ENCODE assay signal across 32 cellular contexts in the genomic region with DNA sequence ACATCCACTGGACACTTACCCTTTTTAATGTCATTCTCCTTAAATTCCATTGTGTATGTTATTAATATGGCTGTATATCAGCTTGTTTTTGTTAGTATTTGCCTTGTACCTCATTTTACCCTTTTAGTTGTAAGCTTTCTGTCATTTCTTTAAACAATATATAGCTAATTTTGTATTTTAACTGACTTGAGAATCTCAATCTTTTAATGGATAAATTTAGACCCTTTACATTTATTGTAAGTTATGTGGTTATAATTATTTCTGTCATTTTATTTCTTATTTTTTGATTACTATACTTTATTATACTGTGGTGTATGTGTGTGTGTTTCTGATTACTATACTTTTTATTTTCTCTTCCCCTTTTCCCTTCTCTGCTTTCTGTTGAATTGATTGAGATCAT.
A peak's percentile ranks its signal among the peaks of the same experiment; 100 is the strongest.
DNase-seq lines count a peak whose midpoint lies in the region; ATAC-seq, FAIRE-seq and TF ChIP-seq lines count a peak whose summit lies in the region.
"Had no signal": no experiment of that assay in that cellular context is flagged by ENCODE, and none has a peak within 500 bp of the region (broad histone marks: within the 10 kb centered on the region; RNA-seq: fewer than 3 reads in every experiment).

No MANE protein-coding gene starts in this region.

- FAIRE-seq in K562 (lab: Jason Lieb, UNC), result no peak
- FAIRE-seq: A549, D721Med had no signal

- H3K9me1 ChIP-seq in K562 (ENCODE audit: control insufficient read depth, insufficient read depth, low read length), result no peaks in the 10 kb centered on the region

- DNase-seq in K562 (ENCODE audit: extremely low read depth in 1 of 4, low spot score in 3 of 4) (no peak), chondrocyte (ENCODE audit: low spot score) (no peak)
- DNase-seq: 8988T; ACHN; AML-193; BE2C; C1 segment of cervical spinal cord; Caco-2; Calu3; CD4-positive, alpha-beta memory T cell; CD4-positive, alpha-beta T cell; CD4-positive, CD25-positive, alpha-beta regulatory T cell; CD8-positive, alpha-beta memory T cell; CD8-positive, alpha-beta T cell; COR-L47; DMS 273 treated with DMSO at 0.1 percent for 48 hours; DMS153; DMS53; DMS79; DMS79 treated with DMSO at 0.1 percent for 48 hours; DND-41; EL had no signal

- no peaks in the 10 kb centered on the region for H3K9me3 ChIP-seq in HEK293 (ENCODE audit: control insufficient read depth, insufficient read depth, low read depth, low read length)
- H3K9me3 ChIP-seq in K562 (replicated peaks; ENCODE audit: control insufficient read depth, insufficient read depth, low read depth, low read length), result peaks cover 2% of the 10 kb centered on the region
- H3K9me3 ChIP-seq: BE2C had no signal

- no peaks in the 10 kb centered on the region; a peak in 1 of 5 replicates for H3K27me3 ChIP-seq in K562 (ENCODE audit: control insufficient read depth in 2 of 2, insufficient read depth in 2 of 2, low read length in 2 of 2)
- H3K27me3 ChIP-seq: BE2C; BLaER1; BLaER1 treated with 17β-estradiol and CSF1 and Interleukin-3, amounts not matched to agents 10 nM and 100 nM had no signal

- in situ Hi-C loops in K562 (cut with MboI), result no loop called here

- POLR2A ChIA-PET in HEK293 (lab: Yijun Ruan, JAX) (no interaction called here), K562 (lab: Yijun Ruan, JAX) (no interaction called here)

- no peaks in the 10 kb centered on the region for H3K4me1 Mint-ChIP-seq in chondrocyte (ENCODE audit: low read depth)
- H3K4me1 Mint-ChIP-seq: B cell; CD14-positive monocyte; CD4-positive, alpha-beta memory T cell; CD4-positive, CD25-positive, alpha-beta regulatory T cell; CD8-positive, alpha-beta memory T cell had no signal

- no peak for ATAC-seq in K562
- no peak for ATAC-seq in HG03175 (IDR thresholded peaks at IDR 0.05; ENCODE audit: unreplicated experiment)
- ATAC-seq: A549; CD8-positive, alpha-beta T cell had no signal

- H3K4me3 Mint-ChIP-seq in chondrocyte (ENCODE audit: unreplicated experiment), result no peak overlapping the region
- H3K4me3 Mint-ChIP-seq: B cell; CD14-positive monocyte; CD4-positive, alpha-beta memory T cell; CD4-positive, alpha-beta T cell; CD4-positive, CD25-positive, alpha-beta regulatory T cell; CD8-positive, alpha-beta memory T cell; CD8-positive, alpha-beta T cell had no signal

- H3K4me1 ChIP-seq in HEK293 (ENCODE audit: control insufficient read depth, insufficient read depth, low read length), result no peaks in the 10 kb centered on the region
- H3K4me1 ChIP-seq in K562 (replicated peaks in 1 of 2; ENCODE audit: control insufficient read depth in 2 of 2, insufficient read depth in 2 of 2, low read length in 2 of 2), result 0 out of 5 replicates have a peak, but pooled peaks cover 0 to 3% of the 10 kb centered on the region in 2 experiments
- H3K4me1 ChIP-seq: A549; BE2C; BLaER1; BLaER1 treated with 17β-estradiol and CSF1 and Interleukin-3, amounts not matched to agents 10 nM and 100 nM; Caco-2 had no signal

- no peak overlapping the region for H3K4me2 ChIP-seq in K562 (ENCODE audit: insufficient read depth, low read length)
- H3K4me2 ChIP-seq: A549; BLaER1; BLaER1 treated with 17β-estradiol and CSF1 and Interleukin-3, amounts not matched to agents 10 nM and 100 nM had no signal

- BruUV-seq in K562 (replicated peaks; lab: Mats Ljungman, UMichigan), result no TSS peak

- H3K79me2 ChIP-seq in K562 (ENCODE audit: control insufficient read depth, insufficient read depth, low read length), result no peaks in the 10 kb centered on the region

- H3K36me3 ChIP-seq in HEK293 (ENCODE audit: control insufficient read depth in 2 of 2, insufficient read depth in 1 of 2, low read length in 2 of 2), result no peaks in the 10 kb centered on the region
- H3K36me3 ChIP-seq in K562 (ENCODE audit: control insufficient read depth, insufficient read depth, low read length), result no peaks in the 10 kb centered on the region
- H3K36me3 ChIP-seq: BE2C, BLaER1 had no signal

- H3K9me3 Mint-ChIP-seq in chondrocyte (ENCODE audit: low read depth), result peaks cover 39% of the 10 kb centered on the region

- no peak overlapping the region for H2AFZ ChIP-seq in K562 (ENCODE audit: low read depth, low read length)

- H3K27ac Mint-ChIP-seq in chondrocyte (ENCODE audit: unreplicated experiment), result no peak overlapping the region
- H3K27ac Mint-ChIP-seq: B cell; CD14-positive monocyte; CD4-positive, alpha-beta memory T cell; CD4-positive, alpha-beta T cell; CD4-positive, CD25-positive, alpha-beta regulatory T cell; CD8-positive, alpha-beta T cell had no signal

- no peak for TF ChIP-seq POLR2A in K562 (conservative IDR thresholded peaks at IDR 0.05)

- intact Hi-C loops in K562 (cut with micrococcal nuclease), result no loop called here

- peaks cover 9% of the 10 kb centered on the region for H3K27me3 Mint-ChIP-seq in chondrocyte (ENCODE audit: low read depth)

- no peak for TF ChIP-seq CTCF in HEK293 (tag by site-specific recombination; IDR thresholded peaks at IDR 0.05)
- TF ChIP-seq CTCF in K562 (IDR thresholded peaks at IDR 0.05 in 2 of 3, conservative IDR thresholded peaks at IDR 0.05 in 1 of 3; ENCODE audit: insufficient read depth in 2 of 3, low read depth in 1 of 3, low read length in 3 of 3), result no peak
- no peak for TF ChIP-seq CTCF in chondrocyte (IDR thresholded peaks at IDR 0.05)

- no peak for TF ChIP-seq RAD21 in K562 (CRISPR knock-in tag; conservative IDR thresholded peaks at IDR 0.05 in 1 of 2, IDR thresholded peaks at IDR 0.05 in 1 of 2)

- TF ChIP-seq EP300 in K562 (IDR thresholded peaks at IDR 0.05; ENCODE audit: low read length), result no peak

- no peak overlapping the region for H3K27ac ChIP-seq in HEK293 (ENCODE audit: extremely low read depth, low read depth, low read length)
- no peak overlapping the region for H3K27ac ChIP-seq in K562 (ENCODE audit: extremely low read depth, low read depth, low read length)
- H3K27ac ChIP-seq: 22Rv1; A549; BLaER1; BLaER1 treated with 17β-estradiol and CSF1 and Interleukin-3, amounts not matched to agents 10 nM and 100 nM; C4-2B had no signal

- H3K4me3 ChIP-seq in HEK293 (ENCODE audit: low read depth, low read length), result no peak overlapping the region
- no peak overlapping the region for H3K4me3 ChIP-seq in K562
- H3K4me3 ChIP-seq: A549; BLaER1; BLaER1 treated with 17β-estradiol and CSF1 and Interleukin-3, amounts not matched to agents 10 nM and 100 nM had no signal

- no peaks in the 10 kb centered on the region for H3K36me3 Mint-ChIP-seq in chondrocyte (ENCODE audit: low read depth)
- H3K36me3 Mint-ChIP-seq: CD14-positive monocyte; CD4-positive, alpha-beta memory T cell; CD4-positive, CD25-positive, alpha-beta regulatory T cell; CD8-positive, alpha-beta memory T cell; CD8-positive, alpha-beta T cell had no signal

- H4K20me1 ChIP-seq in K562 (replicated peaks; ENCODE audit: control insufficient read depth, insufficient read depth, low read length), result no peaks in the 10 kb centered on the region
- H4K20me1 ChIP-seq: BLaER1; BLaER1 treated with 17β-estradiol and CSF1 and Interleukin-3, amounts not matched to agents 10 nM and 100 nM had no signal

- no peak overlapping the region for H3K9ac ChIP-seq in K562 (ENCODE audit: insufficient read depth in 1 of 2, low read depth in 2 of 2, low read length in 2 of 2)
- H3K9ac ChIP-seq: BLaER1; BLaER1 treated with 17β-estradiol and CSF1 and Interleukin-3, amounts not matched to agents 10 nM and 100 nM had no signal

- CTCF ChIA-PET in HEK293 (lab: Yijun Ruan, JAX), result no interaction called here
- CTCF ChIA-PET in K562 (lab: Yijun Ruan, JAX; ENCODE audit: low intra/inter-chr PET ratio), result no interaction called here

TF ChIP-seq in HEK293, 187 proteins besides CTCF, POLR2A, EP300 and RAD21 (continues in another document):
- TF ChIP-seq MZF1 (tag by site-specific recombination; IDR thresholded peaks at IDR 0.05; ENCODE audit: borderline replicate concordance) (no peak), ZNF2 (tag by site-specific recombination; IDR thresholded peaks at IDR 0.05) (no peak), ZNF341 (tag by site-specific recombination; IDR thresholded peaks at IDR 0.05; ENCODE audit: low read depth) (no peak), ZFP3 (tag by site-specific recombination; IDR thresholded peaks at IDR 0.05; ENCODE audit: low read depth) (no peak)
- TF ChIP-seq, protein P1, sequence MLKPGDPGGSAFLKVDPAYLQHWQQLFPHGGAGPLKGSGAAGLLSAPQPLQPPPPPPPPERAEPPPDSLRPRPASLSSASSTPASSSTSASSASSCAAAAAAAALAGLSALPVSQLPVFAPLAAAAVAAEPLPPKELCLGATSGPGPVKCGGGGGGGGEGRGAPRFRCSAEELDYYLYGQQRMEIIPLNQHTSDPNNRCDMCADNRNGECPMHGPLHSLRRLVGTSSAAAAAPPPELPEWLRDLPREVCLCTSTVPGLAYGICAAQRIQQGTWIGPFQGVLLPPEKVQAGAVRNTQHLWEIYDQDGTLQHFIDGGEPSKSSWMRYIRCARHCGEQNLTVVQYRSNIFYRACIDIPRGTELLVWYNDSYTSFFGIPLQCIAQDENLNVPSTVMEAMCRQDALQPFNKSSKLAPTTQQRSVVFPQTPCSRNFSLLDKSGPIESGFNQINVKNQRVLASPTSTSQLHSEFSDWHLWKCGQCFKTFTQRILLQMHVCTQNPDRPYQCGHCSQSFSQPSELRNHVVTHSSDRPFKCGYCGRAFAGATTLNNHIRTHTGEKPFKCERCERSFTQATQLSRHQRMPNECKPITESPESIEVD (tag by site-specific recombination; IDR thresholded peaks at IDR 0.05), result no peak

TF ChIP-seq in K562, 482 proteins besides CTCF, POLR2A, EP300 and RAD21 (continues in another document):
- TF ChIP-seq CHD4 (IDR thresholded peaks at IDR 0.05; ENCODE audit: insufficient read depth, insufficient replicate concordance, low read depth, low read length, poor library complexity, severe bottlenecking), result no peak
- TF ChIP-seq ZNF354B (CRISPR knock-in tag; IDR thresholded peaks at IDR 0.05), result peak; percentile 84
- peak; percentile 74 for TF ChIP-seq RBM25 (IDR thresholded peaks at IDR 0.05; ENCODE audit: low read depth, low read length, severe bottlenecking)
